29 cellular contexts compared by ENCODE assay signal in genomic region chr9:76999261-76999660, GRCh38. TPM values are rescaled to one million over a fixed set of nuclear protein-coding genes. Genes with fewer than 3 reads are reported as not detected.
DNase-seq lines count a peak whose midpoint lies in the region; ATAC-seq and TF ChIP-seq lines count a peak whose summit lies in the region.
"Had no signal": no experiment of that assay in that cellular context is flagged by ENCODE, and none has a peak within 500 bp of the region (broad histone marks: within the 10 kb centered on the region; RNA-seq: fewer than 3 reads in every experiment).

No MANE protein-coding gene starts in this region.

- no peak for TF ChIP-seq EP300 in esophagus muscularis mucosa (IDR thresholded peaks at IDR 0.05)

- peak; percentile 91 for DNase-seq in esophagus muscularis mucosa (ENCODE audit: extremely low spot score)
- DNase-seq: 8988T; ACHN; AML-193; BE2C; C1 segment of cervical spinal cord; Caco-2; Calu3; CD4-positive, alpha-beta memory T cell; CD4-positive, alpha-beta T cell; CD4-positive, CD25-positive, alpha-beta regulatory T cell; CD8-positive, alpha-beta memory T cell; CD8-positive, alpha-beta T cell; COR-L47; DMS 273 treated with DMSO at 0.1 percent for 48 hours; DMS153; DMS53; DMS79; DMS79 treated with DMSO at 0.1 percent for 48 hours; DND-41 had no signal

- H3K9me3 ChIP-seq in esophagus muscularis mucosa, result no peaks in the 10 kb centered on the region
- H3K9me3 ChIP-seq: A549; BE2C; BLaER1; BLaER1 treated with 17β-estradiol and CSF1 and Interleukin-3, amounts not matched to agents 10 nM and 100 nM; Caco-2 had no signal

- no peak overlapping the region for H3K4me3 ChIP-seq in esophagus muscularis mucosa
- H3K4me3 ChIP-seq: A549; BLaER1; BLaER1 treated with 17β-estradiol and CSF1 and Interleukin-3, amounts not matched to agents 10 nM and 100 nM had no signal

- no peaks in the 10 kb centered on the region for H3K27me3 ChIP-seq in esophagus muscularis mucosa
- H3K27me3 ChIP-seq: BE2C; BLaER1; BLaER1 treated with 17β-estradiol and CSF1 and Interleukin-3, amounts not matched to agents 10 nM and 100 nM had no signal

- intact Hi-C loops in esophagus muscularis mucosa (cut with DNase I), result loop anchor here (5.0 kb wide), 2 partner anchors 92 to 547 kb away; partner anchors contain the start of gene PRUNE2

- ATAC-seq in HG02870 (IDR thresholded peaks at IDR 0.05; ENCODE audit: unreplicated experiment), result no peak
- ATAC-seq: A549; CD8-positive, alpha-beta T cell had no signal

- H3K4me1 ChIP-seq in esophagus muscularis mucosa, result peaks cover 0 to 10% (median 6%) of the 10 kb centered on the region in 4 donors
- H3K4me1 ChIP-seq: A549; BE2C; BLaER1; BLaER1 treated with 17β-estradiol and CSF1 and Interleukin-3, amounts not matched to agents 10 nM and 100 nM; Caco-2 had no signal

- no peak overlapping the region for H3K27ac ChIP-seq in esophagus muscularis mucosa (replicated peaks in 1 of 4)
- H3K27ac ChIP-seq: 22Rv1; A549; BLaER1; BLaER1 treated with 17β-estradiol and CSF1 and Interleukin-3, amounts not matched to agents 10 nM and 100 nM had no signal

- no peaks in the 10 kb centered on the region for H3K36me3 ChIP-seq in esophagus muscularis mucosa
- H3K36me3 ChIP-seq: BE2C; BLaER1; BLaER1 treated with 17β-estradiol and CSF1 and Interleukin-3, amounts not matched to agents 10 nM and 100 nM had no signal

- WGBS in esophagus muscularis mucosa, result 81% methylated on average over 3 of the region's 3 CpGs

- no peak for TF ChIP-seq POLR2A in esophagus muscularis mucosa (IDR thresholded peaks at IDR 0.05; ENCODE audit: low read depth)

- TF ChIP-seq CTCF in esophagus muscularis mucosa (IDR thresholded peaks at IDR 0.05), result no peak

RNA-seq across cellular contexts. Expression of gene FOXB2, which starts 20.2 kb away (rescaled TPM):
- total RNA-seq in esophagus muscularis mucosa, result not detected
- total RNA-seq: A172; A673; B cell; Caco-2; Calu3; CD4-positive, alpha-beta memory T cell; CD4-positive, alpha-beta T cell; CD4-positive, CD25-positive, alpha-beta regulatory T cell; CD8-positive, alpha-beta memory T cell; CD8-positive, alpha-beta T cell; Daoy had no signal
